16 cellular contexts compared by ENCODE assay signal in genomic region chr17:52071712-52072111, GRCh38.
A peak's percentile ranks its signal among the peaks of the same experiment; 100 is the strongest.
DNase-seq lines count a peak whose midpoint lies in the region; ATAC-seq and TF ChIP-seq lines count a peak whose summit lies in the region.
"Had no signal": no experiment of that assay in that cellular context is flagged by ENCODE, and none has a peak within 500 bp of the region (broad histone marks: within the 10 kb centered on the region; RNA-seq: fewer than 3 reads in every experiment).

No MANE protein-coding gene starts in this region.

- H3K27ac ChIP-seq in OCI-LY7 (ENCODE audit: low read depth, low read length, poor library complexity, severe bottlenecking), result no peak overlapping the region
- H3K27ac ChIP-seq: 22Rv1 had no signal

- H3K36me3 ChIP-seq in BE2C (no peaks in the 10 kb centered on the region), OCI-LY7 (ENCODE audit: insufficient read depth, low read length) (no peaks in the 10 kb centered on the region)
- H3K36me3 ChIP-seq: HAP-1 had no signal

- intact Hi-C loops in OCI-LY7 (cut with micrococcal nuclease; ENCODE audit: unreplicated experiment), result no loop called here

- peak; percentile 66 for DNase-seq in BE2C
- DNase-seq in cerebellar nuclear complex (lab: John Stamatoyannopoulos, UW), result peak; percentile 24 to 59
- no peak for DNase-seq in nephron progenitor cell
- DNase-seq in RPMI8226, result no peak
- DNase-seq in OCI-LY7 (ENCODE audit: low spot score), result no peak
- DNase-seq: AML-193; Calu3; CD4-positive, alpha-beta memory T cell; COR-L47; DMS53; DMS79 treated with DMSO at 0.1 percent for 48 hours; GOT3; HFFc6 had no signal

- H3K79me2 ChIP-seq in OCI-LY7 (ENCODE audit: insufficient read depth, low read depth, low read length), result no peaks in the 10 kb centered on the region

- H3K27me3 Mint-ChIP-seq in nephron progenitor cell (ENCODE audit: low read depth, poor library complexity), result peaks cover 9% of the 10 kb centered on the region

- TF ChIP-seq CTCF in BE2C (IDR thresholded peaks at IDR 0.05; ENCODE audit: low read depth, low read length) (no peak), nephron progenitor cell (IDR thresholded peaks at IDR 0.05) (no peak), OCI-LY7 (conservative IDR thresholded peaks at IDR 0.05; ENCODE audit: low read length) (no peak)

- no peaks in the 10 kb centered on the region for H4K20me1 ChIP-seq in OCI-LY7 (ENCODE audit: insufficient read depth, low read length)

- POLR2A ChIA-PET in OCI-LY7 (lab: Charles Lee), result no interaction called here

- peak overlapping the region; percentile 44 for H3K27ac Mint-ChIP-seq in nephron progenitor cell
- H3K27ac Mint-ChIP-seq: CD4-positive, alpha-beta memory T cell; HFFc6 had no signal

- no peak overlapping the region for H3K4me3 Mint-ChIP-seq in nephron progenitor cell
- H3K4me3 Mint-ChIP-seq: CD4-positive, alpha-beta memory T cell; HFFc6 had no signal

- no peaks in the 10 kb centered on the region for H3K36me3 Mint-ChIP-seq in nephron progenitor cell (ENCODE audit: low read depth)
- H3K36me3 Mint-ChIP-seq: CD4-positive, alpha-beta memory T cell had no signal

- no peaks in the 10 kb centered on the region for H3K9me2 ChIP-seq in OCI-LY7 (ENCODE audit: insufficient read depth, low read length)

- peaks cover 12% of the 10 kb centered on the region for H3K9me3 Mint-ChIP-seq in nephron progenitor cell

- CTCF ChIA-PET in OCI-LY7 (lab: Charles Lee; ENCODE audit: unreplicated experiment), result no interaction called here

- no peak overlapping the region for H3K4me3 ChIP-seq in BE2C (ENCODE audit: low read depth, low read length)
- no peak overlapping the region for H3K4me3 ChIP-seq in OCI-LY7 (ENCODE audit: low read depth, low read length, poor library complexity, severe bottlenecking)
- H3K4me3 ChIP-seq: HAP-1 had no signal

- H3K4me1 ChIP-seq in BE2C, result peaks cover 3% of the 10 kb centered on the region; the same call in 1 of the 2 replicates
- H3K4me1 ChIP-seq in OCI-LY7 (ENCODE audit: insufficient read depth, low read length, poor library complexity, severe bottlenecking), result no peaks in the 10 kb centered on the region
- H3K4me1 ChIP-seq: HAP-1 had no signal

- no peak overlapping the region for H3K4me2 ChIP-seq in OCI-LY7 (ENCODE audit: low read length)

- H3K9me3 ChIP-seq in BE2C, result no peaks in the 10 kb centered on the region
- no peaks in the 10 kb centered on the region for H3K9me3 ChIP-seq in OCI-LY7 (ENCODE audit: low read length)
- H3K9me3 ChIP-seq: HAP-1 had no signal

- H3K4me1 Mint-ChIP-seq in nephron progenitor cell, result no peaks in the 10 kb centered on the region
- H3K4me1 Mint-ChIP-seq: CD4-positive, alpha-beta memory T cell had no signal

- ATAC-seq in HG02588 (IDR thresholded peaks at IDR 0.05; ENCODE audit: unreplicated experiment), result no peak

- H2AFZ ChIP-seq in OCI-LY7 (ENCODE audit: low read length), result no peak overlapping the region

- no TSS peak for BruUV-seq in OCI-LY7 (replicated peaks; lab: Mats Ljungman, UMichigan)

- no peaks in the 10 kb centered on the region for H3K27me3 ChIP-seq in BE2C

Comparison
In these comparisons a context has a peak if more than half of its experiments do, and no peak if none do; other contexts are left out.
1. DNase-seq: peak in BE2C (single experiment) and cerebellar nuclear complex (2 of 2); none in nephron progenitor cell (single experiment), RPMI8226 (single experiment) and OCI-LY7 (single experiment).